In genomic region chr12:62003217-62003616, GRCh38 we compare ENCODE assay signal across 25 cellular contexts.
A peak's percentile ranks its signal among the peaks of the same experiment; 100 is the strongest.
DNase-seq lines count a peak whose midpoint lies in the region; ATAC-seq, FAIRE-seq and TF ChIP-seq lines count a peak whose summit lies in the region.
"Had no signal": no experiment of that assay in that cellular context is flagged by ENCODE, and none has a peak within 500 bp of the region (broad histone marks: within the 10 kb centered on the region; RNA-seq: fewer than 3 reads in every experiment).

No MANE protein-coding gene starts in this region.

- H4K20me1 ChIP-seq in HepG2 (ENCODE audit: insufficient read depth, low read length): no peaks in the 10 kb centered on the region
- no peaks in the 10 kb centered on the region for H4K20me1 ChIP-seq in H1 (replicated peaks in 1 of 2; ENCODE audit: control insufficient read depth in 1 of 2, insufficient read depth in 2 of 2, low read length in 2 of 2)
- H4K20me1 ChIP-seq: BLaER1 had no signal

- TF ChIP-seq EP300 in HepG2 (IDR thresholded peaks at IDR 0.05; ENCODE audit: low read depth in 2 of 2, low read length in 2 of 2): no peak
- no peak for TF ChIP-seq EP300 in HepG2 (CRISPR knock-in tag; IDR thresholded peaks at IDR 0.05; ENCODE audit: borderline replicate concordance)
- no peak for TF ChIP-seq EP300 in H1 (IDR thresholded peaks at IDR 0.05; ENCODE audit: borderline replicate concordance in 1 of 2, low read depth in 2 of 2, low read length in 2 of 2)

- CTCF ChIA-PET in HepG2 (lab: Yijun Ruan, JAX; ENCODE audit: low intra/inter-chr PET ratio, low total read pairs) (no interaction called here), H1 (lab: Charles Lee; ENCODE audit: partially characterized antibody) (interaction anchor here (0.8 kb wide), 1 partner anchor 10 kb away, joined by 3 read pairs; no protein-coding TSS in a partner anchor)
- CTCF ChIA-PET in CD8-positive, alpha-beta memory T cell (lab: Charles Lee): no interaction called here

- H3K79me2 ChIP-seq in HepG2 (ENCODE audit: insufficient read depth, low read length) (no peaks in the 10 kb centered on the region), H1 (ENCODE audit: control insufficient read depth in 1 of 2, insufficient read depth in 2 of 2, low read length in 2 of 2) (no peaks in the 10 kb centered on the region)

- no peak overlapping the region for H4K5ac ChIP-seq in H1 (ENCODE audit: insufficient read length, low read depth, low read length)

- H2BK120ac ChIP-seq in H1 (replicated peaks; ENCODE audit: low read depth, low read length): no peak overlapping the region

- H3K9ac ChIP-seq in HepG2 (ENCODE audit: insufficient read depth, low read depth, low read length) (no peak overlapping the region), H1 (replicated peaks in 1 of 4; ENCODE audit: extremely low read depth in 1 of 4, low read depth in 3 of 4, low read length in 3 of 4) (no peak overlapping the region)
- H3K9ac ChIP-seq: BLaER1 had no signal

- peak overlapping the region; percentile 39 for H3K56ac ChIP-seq in H1 (replicated peaks; ENCODE audit: insufficient read length, low read depth, low read length)

- intact Hi-C loops in right lobe of liver (cut with DNase I) (no loop called here), HepG2 (cut with micrococcal nuclease; ENCODE audit: unreplicated experiment) (no loop called here), upper lobe of right lung (cut with DNase I) (no loop called here)

- no peak overlapping the region for H3K4ac ChIP-seq in H1 (replicated peaks; ENCODE audit: insufficient read length, low read depth, low read length)

- no peak overlapping the region for H2AK5ac ChIP-seq in H1 (ENCODE audit: low read depth, low read length)

- H2BK15ac ChIP-seq in H1 (ENCODE audit: low read length): no peak overlapping the region

- H3K4me3 ChIP-seq in right lobe of liver (no peak overlapping the region), HepG2 (replicated peaks in 1 of 3; ENCODE audit: insufficient read depth in 1 of 3, low read depth in 2 of 3, low read length in 3 of 3) (no peak overlapping the region), H1 (ENCODE audit: extremely low read depth in 1 of 4, insufficient read depth in 2 of 4, low read depth in 3 of 4, low read length in 4 of 4) (no peak overlapping the region), upper lobe of right lung (no peak overlapping the region)
- no peak overlapping the region for H3K4me3 ChIP-seq in CD8-positive, alpha-beta memory T cell (ENCODE audit: low read length)
- H3K4me3 ChIP-seq: A549, BLaER1, GM12878 had no signal

- H3K27ac ChIP-seq in right lobe of liver: no peak overlapping the region
- no peak overlapping the region for H3K27ac ChIP-seq in HepG2 (ENCODE audit: extremely low read length, insufficient read depth, low read length)
- H3K27ac ChIP-seq in H1 (ENCODE audit: low read depth, low read length): no peak overlapping the region
- H3K27ac ChIP-seq in upper lobe of right lung: no peak overlapping the region
- no peak overlapping the region for H3K27ac ChIP-seq in CD8-positive, alpha-beta memory T cell (ENCODE audit: low read depth, low read length)
- H3K27ac ChIP-seq: 22Rv1, A549, BLaER1 had no signal

- H3K36me3 Mint-ChIP-seq in CD8-positive, alpha-beta memory T cell: no peaks in the 10 kb centered on the region
- H3K36me3 Mint-ChIP-seq in T-helper 17 cell (ENCODE audit: low read depth): no peaks in the 10 kb centered on the region
- H3K36me3 Mint-ChIP-seq: CD14-positive monocyte; CD8-positive, alpha-beta T cell had no signal

- FAIRE-seq in HepG2 (lab: Jason Lieb, UNC) (no peak), H1 (lab: Jason Lieb, UNC) (no peak)
- FAIRE-seq: A549, GM12878, GM12892, GM18507 had no signal

- no peak overlapping the region for H3K14ac ChIP-seq in H1 (ENCODE audit: insufficient read length)

- H3K9me3 ChIP-seq in right lobe of liver (no peaks in the 10 kb centered on the region), HepG2 (ENCODE audit: low read length) (no peaks in the 10 kb centered on the region), H1 (ENCODE audit: insufficient read depth in 2 of 2, low read depth in 1 of 2, low read length in 1 of 2) (no peaks in the 10 kb centered on the region), upper lobe of right lung (no peaks in the 10 kb centered on the region), T-helper 17 cell (ENCODE audit: control insufficient read depth, low read length, poor library complexity, severe bottlenecking) (no peaks in the 10 kb centered on the region)
- no peaks in the 10 kb centered on the region for H3K9me3 ChIP-seq in CD8-positive, alpha-beta memory T cell (ENCODE audit: low read length)
- H3K9me3 ChIP-seq: A549, BLaER1 had no signal

- H3K27ac Mint-ChIP-seq in CD8-positive, alpha-beta memory T cell: no peak overlapping the region
- H3K27ac Mint-ChIP-seq in T-helper 17 cell: no peak overlapping the region
- H3K27ac Mint-ChIP-seq: B cell; CD14-positive monocyte; CD4-positive, alpha-beta T cell; CD8-positive, alpha-beta T cell had no signal

- ATAC-seq in right lobe of liver: peak in 3 of 4 donors; percentile 29 to 38 (median 35)
- ATAC-seq in HepG2: no peak
- peak; percentile 49 for ATAC-seq in upper lobe of right lung
- no peak for ATAC-seq in T-helper 17 cell
- ATAC-seq: A549; CD8-positive, alpha-beta T cell; GM12878 had no signal

- no peak overlapping the region for H3K23ac ChIP-seq in H1 (ENCODE audit: insufficient read length)

- DNase-seq in right lobe of liver (no peak), HepG2 (ENCODE audit: low spot score) (no peak), H1 (ENCODE audit: low read depth in 1 of 2, low spot score in 2 of 2) (no peak), upper lobe of right lung (no peak), T-helper 17 cell (no peak)
- DNase-seq in CD8-positive, alpha-beta memory T cell: no peak
- DNase-seq: AML-193; C1 segment of cervical spinal cord; CD4-positive, alpha-beta T cell; CD8-positive, alpha-beta T cell; COR-L47; DMS 273 treated with DMSO at 0.1 percent for 48 hours; DMS153; DMS79; DND-41; EL; GDM1 had no signal

- peaks cover 0 to 3% of the 10 kb centered on the region in 2 donors for H3K27me3 Mint-ChIP-seq in CD8-positive, alpha-beta memory T cell
- H3K27me3 Mint-ChIP-seq in T-helper 17 cell: peaks cover 4% of the 10 kb centered on the region
- H3K27me3 Mint-ChIP-seq: B cell had no signal

- no TSS peak for BruUV-seq in HepG2 (replicated peaks; lab: Mats Ljungman, UMichigan)

- no peak overlapping the region for H4K8ac ChIP-seq in H1 (ENCODE audit: extremely low read depth, insufficient read depth, low read length)

- WGBS in right lobe of liver (ENCODE audit: insufficient coverage, low coverage, low lambda C conversion rate, missing lambda C conversion rate): 80% methylated on average over 1 of the region's 1 CpG
- 0% methylated on average over 1 of the region's 1 CpG for WGBS in HepG2 (ENCODE audit: low lambda C conversion rate)
- WGBS in H1 (ENCODE audit: extremely low coverage in 1 of 2, insufficient coverage in 1 of 2, insufficient read length in 1 of 2, insufficient replicate concordance in 2 of 2, low coverage in 1 of 2, low lambda C conversion rate in 2 of 2, missing lambda C conversion rate in 1 of 2), 2 experiments: 92% methylated on average over 1 of the region's 1 CpG; no CpG with 5 or more reads in 1 of the 2 experiments

- no peaks in the 10 kb centered on the region for H3K4me1 Mint-ChIP-seq in CD8-positive, alpha-beta memory T cell
- H3K4me1 Mint-ChIP-seq in T-helper 17 cell: peaks cover 2% of the 10 kb centered on the region
- H3K4me1 Mint-ChIP-seq: B cell had no signal

- TF ChIP-seq RAD21 in HepG2 (CRISPR knock-in tag; IDR thresholded peaks at IDR 0.05) (no peak), H1 (IDR thresholded peaks at IDR 0.05 in 1 of 2, conservative IDR thresholded peaks at IDR 0.05 in 1 of 2; ENCODE audit: low read depth in 2 of 2, low read length in 2 of 2) (no peak)

- no peaks in the 10 kb centered on the region for H3K23me2 ChIP-seq in H1 (ENCODE audit: low read depth, low read length)

- no peak overlapping the region for H2BK5ac ChIP-seq in H1 (ENCODE audit: low read depth, low read length)

- no peak overlapping the region for H2BK12ac ChIP-seq in H1 (ENCODE audit: low read depth, low read length)

- no peak overlapping the region for H4K91ac ChIP-seq in H1 (replicated peaks; ENCODE audit: insufficient read length, low read length)

- H3K36me3 ChIP-seq in right lobe of liver (no peaks in the 10 kb centered on the region), HepG2 (replicated peaks in 1 of 2; ENCODE audit: control insufficient read depth in 1 of 2, insufficient read depth in 2 of 2, low read length in 2 of 2) (no peaks in the 10 kb centered on the region), H1 (ENCODE audit: control insufficient read depth in 2 of 4, insufficient read depth in 4 of 4, low read length in 3 of 4) (no peaks in the 10 kb centered on the region), upper lobe of right lung (no peaks in the 10 kb centered on the region)
- H3K36me3 ChIP-seq in CD8-positive, alpha-beta memory T cell (ENCODE audit: insufficient read depth, low read length): no peaks in the 10 kb centered on the region
- H3K36me3 ChIP-seq: BLaER1 had no signal

- H3K4me3 Mint-ChIP-seq in CD8-positive, alpha-beta memory T cell: no peak overlapping the region
- H3K4me3 Mint-ChIP-seq in T-helper 17 cell: no peak overlapping the region
- H3K4me3 Mint-ChIP-seq: B cell; CD14-positive monocyte; CD4-positive, alpha-beta T cell; CD8-positive, alpha-beta T cell had no signal

- TF ChIP-seq POLR2A in right lobe of liver (IDR thresholded peaks at IDR 0.05): no peak
- TF ChIP-seq POLR2A in HepG2 (IDR thresholded peaks at IDR 0.05; ENCODE audit: insufficient read depth in 1 of 2, low read depth in 2 of 2, low read length in 2 of 2): no peak
- TF ChIP-seq POLR2A in H1 (IDR thresholded peaks at IDR 0.05; ENCODE audit: control extremely low read depth in 1 of 2, low read depth in 2 of 2, low read length in 2 of 2): no peak

- H2BK20ac ChIP-seq in H1 (ENCODE audit: low read length): no peak overlapping the region

- H3K4me1 ChIP-seq in right lobe of liver: peaks cover 0 to 15% (median 0%) of the 10 kb centered on the region in 4 donors
- H3K4me1 ChIP-seq in HepG2 (ENCODE audit: insufficient read depth, low read length): no peaks in the 10 kb centered on the region
- H3K4me1 ChIP-seq in H1 (replicated peaks in 1 of 4; ENCODE audit: control insufficient read depth in 3 of 4, insufficient read depth in 4 of 4, low read length in 3 of 4): no peaks in the 10 kb centered on the region; a peak in 1 of 7 replicates
- H3K4me1 ChIP-seq in upper lobe of right lung: no peaks in the 10 kb centered on the region
- H3K4me1 ChIP-seq in CD8-positive, alpha-beta memory T cell (ENCODE audit: insufficient read depth, low read length): no peaks in the 10 kb centered on the region
- H3K4me1 ChIP-seq: A549, BLaER1 had no signal

- no peaks in the 10 kb centered on the region for H3K27me3 ChIP-seq in right lobe of liver
- no peaks in the 10 kb centered on the region for H3K27me3 ChIP-seq in HepG2 (ENCODE audit: control insufficient read depth in 1 of 2, insufficient read depth in 2 of 2, low read length in 2 of 2)
- no peaks in the 10 kb centered on the region for H3K27me3 ChIP-seq in H1 (replicated peaks in 1 of 4; ENCODE audit: control insufficient read depth in 3 of 4, extremely low read depth in 1 of 4, insufficient read depth in 3 of 4, low read length in 3 of 4)
- H3K27me3 ChIP-seq in upper lobe of right lung: no peaks in the 10 kb centered on the region
- H3K27me3 ChIP-seq in CD8-positive, alpha-beta memory T cell (ENCODE audit: insufficient read depth, low read length, poor library complexity, severe bottlenecking): no peaks in the 10 kb centered on the region
- H3K27me3 ChIP-seq: BLaER1 had no signal

- no peak overlapping the region for H3K18ac ChIP-seq in H1 (ENCODE audit: extremely low read depth, low read length)

- POLR2A ChIA-PET in HepG2 (lab: Yijun Ruan, JAX) (no interaction called here), H1 (lab: Charles Lee; ENCODE audit: partially characterized antibody) (no interaction called here)
- POLR2A ChIA-PET in CD8-positive, alpha-beta memory T cell (lab: Charles Lee): no interaction called here

- H2AFZ ChIP-seq in HepG2 (ENCODE audit: low read length) (no peak overlapping the region), H1 (ENCODE audit: low read length) (no peak overlapping the region)

- H3K4me2 ChIP-seq in HepG2 (ENCODE audit: low read depth, low read length) (no peak overlapping the region), H1 (ENCODE audit: insufficient read depth in 1 of 2, low read depth in 2 of 2, low read length in 2 of 2) (no peak overlapping the region)
- H3K4me2 ChIP-seq: A549, BLaER1 had no signal

- H3K9me3 Mint-ChIP-seq in CD8-positive, alpha-beta memory T cell: no peaks in the 10 kb centered on the region
- H3K9me3 Mint-ChIP-seq: CD4-positive, alpha-beta T cell; CD8-positive, alpha-beta T cell had no signal

- in situ Hi-C loops in HepG2 (cut with HindIII; ENCODE audit: extremely low pct_ligation_motif_present, low pct_unique_long_range_greater_than_20kb): no loop called here

- H3K79me1 ChIP-seq in H1 (ENCODE audit: low read depth, low read length): no peaks in the 10 kb centered on the region

- TF ChIP-seq CTCF in right lobe of liver (IDR thresholded peaks at IDR 0.05) (no peak), HepG2 (CRISPR knock-in tag; IDR thresholded peaks at IDR 0.05) (no peak), H1 (IDR thresholded peaks at IDR 0.05; ENCODE audit: control extremely low read depth in 1 of 3, insufficient read depth in 1 of 3, low read depth in 1 of 3, low read length in 3 of 3) (no peak), upper lobe of right lung (IDR thresholded peaks at IDR 0.05) (no peak)

Comparison
In these comparisons a context has a peak if more than half of its experiments do, and no peak if none do; other contexts are left out.
1. ATAC-seq: peak in right lobe of liver (3 of 4) and upper lobe of right lung (single experiment); none in HepG2 (single experiment) and T-helper 17 cell (single experiment).